In genomic region chr5:56313004-56313531, GRCh38 we compare ENCODE assay signal across 16 cellular contexts.
"Had no signal": no experiment of that assay in that cellular context is flagged by ENCODE, and none has a peak within 500 bp of the region (broad histone marks: within the 10 kb centered on the region; RNA-seq: fewer than 3 reads in every experiment).

No MANE protein-coding gene starts in this region.

- ATAC-seq: activated CD8-positive, alpha-beta memory T cell treated with anti-CD3 and anti-CD28 coated beads, Interleukin-2, amount 10 ng/mL, durations not matched to agents 7 days and 5 days; upper lobe of right lung had no signal

- H3K9me3 ChIP-seq: ascending aorta, spleen, upper lobe of right lung had no signal

- H3K4me3 Mint-ChIP-seq: activated CD8-positive, alpha-beta memory T cell treated with anti-CD3 and anti-CD28 coated beads, Interleukin-2, amount 10 ng/mL, durations not matched to agents 7 days and 5 days; nephron progenitor cell had no signal

- H3K36me3 ChIP-seq: ascending aorta, spleen, upper lobe of right lung had no signal

- H3K27ac ChIP-seq: ascending aorta, spleen, upper lobe of right lung had no signal

- H3K4me1 ChIP-seq: ascending aorta had no signal

- H3K27me3 ChIP-seq: ascending aorta, spleen, upper lobe of right lung had no signal

- H3K27ac Mint-ChIP-seq: activated CD8-positive, alpha-beta memory T cell treated with anti-CD3 and anti-CD28 coated beads, Interleukin-2, amount 10 ng/mL, durations not matched to agents 7 days and 5 days; nephron progenitor cell had no signal

- DNase-seq: activated CD4-positive, CD25-positive, alpha-beta regulatory T cell; activated CD8-positive, alpha-beta memory T cell treated with anti-CD3 and anti-CD28 coated beads, Interleukin-2, amount 10 ng/mL, durations not matched to agents 7 days and 5 days; activated gamma-delta T cell treated with Interleukin-2 at 50 U/mL for 16 hours; effector CD4-positive, alpha-beta T cell; hypothalamus; islet precursor cell; midbrain; nephron progenitor cell; occipital lobe; posterior cingulate gyrus; spleen; T-helper 1 cell; T1000; upper lobe of right lung had no signal

- H3K4me3 ChIP-seq: ascending aorta, lung, spleen, upper lobe of right lung had no signal
